In the genomic region with DNA sequence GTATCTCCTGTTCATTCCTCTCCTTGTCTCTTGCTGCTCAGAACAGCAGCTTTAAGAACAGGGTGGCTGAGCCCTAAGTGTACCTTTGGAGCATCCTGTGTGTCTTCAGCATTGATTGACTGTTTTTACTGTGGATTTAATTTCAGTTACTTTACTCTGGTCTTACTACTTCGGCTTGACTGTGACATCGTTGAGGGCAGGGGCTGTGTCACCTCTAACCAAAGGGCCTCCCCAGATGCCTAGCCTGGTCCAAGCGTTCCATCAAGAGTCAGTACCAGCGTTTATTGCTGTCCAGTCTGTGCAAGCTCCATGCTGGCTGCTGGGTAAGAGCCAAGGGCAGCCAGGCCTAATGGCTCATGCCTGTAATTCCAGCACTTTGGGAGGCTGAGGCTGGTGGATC, we compare ENCODE assay signal across 14 cellular contexts. TPM values are rescaled to one million over a fixed set of nuclear protein-coding genes. Genes with fewer than 3 reads are reported as not detected.
DNase-seq lines count a peak whose midpoint lies in the region; ATAC-seq and TF ChIP-seq lines count a peak whose summit lies in the region.
"Had no signal": no experiment of that assay in that cellular context is flagged by ENCODE, and none has a peak within 500 bp of the region (broad histone marks: within the 10 kb centered on the region; RNA-seq: fewer than 3 reads in every experiment).

No MANE protein-coding gene starts in this region.

- peak overlapping the region in 1 of 2 donors; percentile 43 for H3K4me3 Mint-ChIP-seq in CD14-positive monocyte
- H3K4me3 Mint-ChIP-seq in activated CD8-positive, alpha-beta T cell treated with anti-CD3 and anti-CD28 coated beads, Interleukin-2, amount 10 ng/mL, durations not matched to agents 7 days and 5 days: peak overlapping the region; percentile 63
- peak overlapping the region; percentile 58 to 78 (median 69) for H3K4me3 Mint-ChIP-seq in immature natural killer cell

- in situ Hi-C loops in G401 (cut with HindIII; ENCODE audit: low sequenced_read_pairs): no loop called here

- no peak for TF ChIP-seq CTCF in CD14-positive monocyte (IDR thresholded peaks at IDR 0.05)

- intact Hi-C loops in CD14-positive monocyte (cut with micrococcal nuclease): no loop called here

- ATAC-seq in activated CD8-positive, alpha-beta T cell treated with anti-CD3 and anti-CD28 coated beads, Interleukin-2, amount 10 ng/mL, durations not matched to agents 7 days and 5 days: no peak
- ATAC-seq in HG02571 (IDR thresholded peaks at IDR 0.05; ENCODE audit: unreplicated experiment) (no peak), GM21528 (IDR thresholded peaks at IDR 0.05; ENCODE audit: low FRiP score, unreplicated experiment) (no peak)
- ATAC-seq: heart left ventricle had no signal

- POLR2A ChIA-PET in activated CD8-positive, alpha-beta T cell treated with anti-CD3 and anti-CD28 coated beads, Interleukin-2, amount 10 ng/mL, durations not matched to agents 7 days and 5 days (lab: Charles Lee): interaction anchor here (0.6 to 3.0 kb wide), 8 partner anchors 17 to 625 kb away, joined by 3 to 14 read pairs (median 4); a partner anchor contains a TSS

- no peak for DNase-seq in CD14-positive monocyte (ENCODE audit: low spot score)
- DNase-seq in G401 (ENCODE audit: low spot score): peak; percentile 44
- no peak for DNase-seq in activated CD8-positive, alpha-beta T cell treated with anti-CD3 and anti-CD28 coated beads, Interleukin-2, amount 10 ng/mL, durations not matched to agents 7 days and 5 days
- no peak for DNase-seq in immature natural killer cell
- DNase-seq in mesenteric fat pad (ENCODE audit: low spot score): no peak
- DNase-seq: esophagus squamous epithelium; heart left ventricle; midbrain; NCI-H446; OCI-M1; ovary; stimulated activated naive CD4-positive, alpha-beta T cell had no signal

- CTCF ChIA-PET in activated CD8-positive, alpha-beta T cell treated with anti-CD3 and anti-CD28 coated beads, Interleukin-2, amount 10 ng/mL, durations not matched to agents 7 days and 5 days (lab: Charles Lee): interaction anchor here (1.2 to 6.0 kb wide), 3 partner anchors 32 to 174 kb away, joined by 3 to 45 read pairs (median 3); a partner anchor contains a TSS

- H3K27me3 Mint-ChIP-seq in CD14-positive monocyte (ENCODE audit: low read depth in 3 of 3) (peaks cover 0 to 5% (median 2%) of the 10 kb centered on the region in 3 donors), immature natural killer cell (ENCODE audit: low read depth in 3 of 3) (peaks cover 2 to 3% (median 2%) of the 10 kb centered on the region in 3 donors)
- no peaks in the 10 kb centered on the region for H3K27me3 Mint-ChIP-seq in activated CD8-positive, alpha-beta T cell treated with anti-CD3 and anti-CD28 coated beads, Interleukin-2, amount 10 ng/mL, durations not matched to agents 7 days and 5 days (ENCODE audit: low read depth)

- peaks cover 20 to 57% of the 10 kb centered on the region in 2 donors for H3K36me3 Mint-ChIP-seq in CD14-positive monocyte
- H3K36me3 Mint-ChIP-seq in activated CD8-positive, alpha-beta T cell treated with anti-CD3 and anti-CD28 coated beads, Interleukin-2, amount 10 ng/mL, durations not matched to agents 7 days and 5 days (ENCODE audit: low read depth): peaks cover 70% of the 10 kb centered on the region
- peaks cover 0 to 6% (median 2%) of the 10 kb centered on the region in 3 donors for H3K36me3 Mint-ChIP-seq in immature natural killer cell

- H3K9me3 Mint-ChIP-seq in CD14-positive monocyte: no peaks in the 10 kb centered on the region
- no peaks in the 10 kb centered on the region for H3K9me3 Mint-ChIP-seq in activated CD8-positive, alpha-beta T cell treated with anti-CD3 and anti-CD28 coated beads, Interleukin-2, amount 10 ng/mL, durations not matched to agents 7 days and 5 days (ENCODE audit: insufficient read depth)
- no peaks in the 10 kb centered on the region for H3K9me3 Mint-ChIP-seq in immature natural killer cell

- H3K4me1 Mint-ChIP-seq in CD14-positive monocyte (peaks cover 75% of the 10 kb centered on the region), immature natural killer cell (peaks cover 81 to 86% of the 10 kb centered on the region in 2 donors)
- peaks cover 78% of the 10 kb centered on the region for H3K4me1 Mint-ChIP-seq in activated CD8-positive, alpha-beta T cell treated with anti-CD3 and anti-CD28 coated beads, Interleukin-2, amount 10 ng/mL, durations not matched to agents 7 days and 5 days (ENCODE audit: low read depth)

- H3K27ac Mint-ChIP-seq in CD14-positive monocyte (peak overlapping the region in 4 of 7 donors; percentile 28 to 74 (median 53)), immature natural killer cell (peak overlapping the region; percentile 38 to 92 (median 88))
- peak overlapping the region; percentile 71 for H3K27ac Mint-ChIP-seq in activated CD8-positive, alpha-beta T cell treated with anti-CD3 and anti-CD28 coated beads, Interleukin-2, amount 10 ng/mL, durations not matched to agents 7 days and 5 days

RNA-seq across cellular contexts. Expression of a gene that starts 32.4 kb away (rescaled TPM):
- polyA plus RNA-seq in CD14-positive monocyte (10 to 100 TPM; 38.5 to 51.4 TPM), immature natural killer cell (100 to 1,000 TPM in 2 of 3 donors, 10 to 100 TPM in 1; 60.4 to 120 (median 103) TPM)
- 30.2 and 34.2 TPM in 2 replicates for total RNA-seq in G401 (2014; rRNA removed; shearing (Covaris generic))
- 10 to 100 TPM; 99.6 to 99.9 TPM for total RNA-seq in activated CD8-positive, alpha-beta T cell treated with anti-CD3 and anti-CD28 coated beads, Interleukin-2, amount 10 ng/mL, durations not matched to agents 7 days and 5 days
- total RNA-seq in mesenteric fat pad: 53.2 TPM

RNA-seq across cellular contexts. Expression of a gene that starts 53.6 kb away (rescaled TPM):
- 100 to 1,000 TPM; 119 to 135 TPM for polyA plus RNA-seq in CD14-positive monocyte
- total RNA-seq in G401 (2014; rRNA removed; shearing (Covaris generic)): 0.37 and 0.98 TPM in 2 replicates
- 100 to 1,000 TPM; 435 to 453 TPM for total RNA-seq in activated CD8-positive, alpha-beta T cell treated with anti-CD3 and anti-CD28 coated beads, Interleukin-2, amount 10 ng/mL, durations not matched to agents 7 days and 5 days
- 100 to 1,000 TPM; 139 to 261 (median 139) TPM for polyA plus RNA-seq in immature natural killer cell
- total RNA-seq in mesenteric fat pad: 8.7 TPM

RNA-seq across cellular contexts. Expression of a gene that starts 56.3 kb away (rescaled TPM):
- polyA plus RNA-seq in CD14-positive monocyte (not detected), immature natural killer cell (under 1 TPM in 2 of 3 donors, not detected in 1; 0.26 to 0.65 TPM)
- not detected in 2 replicates for total RNA-seq in G401 (2014; rRNA removed; shearing (Covaris generic))
- total RNA-seq in activated CD8-positive, alpha-beta T cell treated with anti-CD3 and anti-CD28 coated beads, Interleukin-2, amount 10 ng/mL, durations not matched to agents 7 days and 5 days: under 1 TPM; 0.05 to 0.16 TPM
- 6.2 TPM for total RNA-seq in mesenteric fat pad

Comparison
In these comparisons a context has a peak if more than half of its experiments do, and no peak if none do; other contexts are left out.
1. RNA of a gene that starts 53.6 kb away (total RNA-seq): 435 to 453 TPM in activated CD8-positive, alpha-beta T cell treated with anti-CD3 and anti-CD28 coated beads, Interleukin-2, amount 10 ng/mL, durations not matched to agents 7 days and 5 days; 8.7 TPM in mesenteric fat pad (single experiment) and 0.37 to 0.98 TPM in G401; every median in the first group is over 10 times any median in the second.
2. Peak in every context shown above with its lines, with median percentiles within 50 percentile points of each other: H3K27ac Mint-ChIP-seq.